14 cellular contexts compared by ENCODE assay signal in the genomic region with DNA sequence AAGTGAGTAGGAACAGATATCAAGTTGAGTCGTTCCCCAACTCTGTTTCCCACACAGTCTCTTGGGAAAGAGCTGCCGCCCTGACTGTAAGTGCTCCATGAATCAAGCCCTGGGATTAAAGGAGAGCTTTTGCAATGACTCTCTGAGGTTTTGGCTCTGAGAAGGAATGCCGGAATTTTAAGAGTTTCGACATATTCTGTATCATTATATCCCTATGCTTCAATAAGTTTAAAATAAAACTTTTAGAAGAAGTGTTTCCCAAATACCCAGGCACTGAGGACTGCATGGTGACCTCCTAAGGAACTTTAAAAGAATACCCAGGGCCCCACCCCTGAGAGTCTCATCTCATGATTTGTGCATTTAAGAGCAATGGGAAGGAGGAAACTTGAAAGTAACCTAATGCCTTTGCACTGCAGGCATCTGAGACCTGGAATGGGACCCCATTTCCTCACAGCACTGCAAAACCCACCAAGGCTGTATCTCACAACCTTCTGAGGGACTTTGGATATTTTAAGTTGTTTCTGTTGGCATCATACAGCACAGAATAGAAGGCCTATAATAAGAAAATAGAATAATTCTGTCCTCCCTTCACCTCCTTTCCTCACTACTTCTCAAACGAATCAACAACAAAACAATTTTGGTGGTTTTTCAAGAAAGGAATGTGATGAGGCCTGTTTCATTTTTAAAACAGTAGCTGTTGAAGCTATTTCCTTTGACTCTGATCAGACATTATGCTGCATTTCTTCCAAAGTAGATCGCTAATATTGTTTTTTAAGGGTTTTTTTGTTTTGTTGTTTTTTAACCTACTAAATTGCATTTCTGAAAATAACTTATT.
DNase-seq lines count a peak whose midpoint lies in the region; ATAC-seq, FAIRE-seq and TF ChIP-seq lines count a peak whose summit lies in the region.
"Had no signal": no experiment of that assay in that cellular context is flagged by ENCODE, and none has a peak within 500 bp of the region (broad histone marks: within the 10 kb centered on the region; RNA-seq: fewer than 3 reads in every experiment).

No MANE protein-coding gene starts in this region.

- H2AK5ac ChIP-seq in trophoblast cell (ENCODE audit: low read length), result no peak overlapping the region

- DNase-seq in AG10803 (ENCODE audit: low read depth) (peak; percentile 96), foreskin fibroblast (peak; percentile 87 to 93), trophoblast cell (no peak), NCI-H2196 treated with DMSO at 0.1 percent for 48 hours (lab: John Stamatoyannopoulos, UW; ENCODE audit: unreplicated experiment) (no peak)
- no peak for DNase-seq in activated CD4-positive, alpha-beta T cell treated with anti-CD3 and anti-CD28 coated beads, Interleukin-2, amount 10 ng/mL, durations not matched to agents 7 days and 5 days
- DNase-seq in activated naive CD4-positive, alpha-beta T cell treated with anti-CD3 and anti-CD28 coated beads, Interleukin-2, amount 50 U/mL, for 72 hours (ENCODE audit: low spot score in 2 of 2), result no peak
- DNase-seq: cerebellar nuclear complex, Karpas-422, NCI-H69 had no signal

- no peaks in the 10 kb centered on the region for H3K27me3 ChIP-seq in trophoblast cell (ENCODE audit: insufficient read depth, low read length)
- H3K27me3 ChIP-seq: neural progenitor cell had no signal

- H3K18ac ChIP-seq in trophoblast cell (ENCODE audit: low read length), result no peak overlapping the region

- no peaks in the 10 kb centered on the region for H3K9me3 Mint-ChIP-seq in activated CD4-positive, alpha-beta T cell treated with anti-CD3 and anti-CD28 coated beads, Interleukin-2, amount 10 ng/mL, durations not matched to agents 7 days and 5 days
- H3K9me3 Mint-ChIP-seq in activated naive CD4-positive, alpha-beta T cell treated with anti-CD3 and anti-CD28 coated beads, Interleukin-2, amount 50 U/mL, for 72 hours, result peaks cover 0 to 5% of the 10 kb centered on the region in 2 donors
- H3K9me3 Mint-ChIP-seq: neural progenitor cell had no signal

- peaks cover 2% of the 10 kb centered on the region for H3K79me1 ChIP-seq in trophoblast cell (ENCODE audit: low read length)

- H3K4me3 ChIP-seq in AG10803 (ENCODE audit: low read length) (no peak overlapping the region), foreskin fibroblast (ENCODE audit: low read depth in 1 of 2, low read length in 2 of 2) (no peak overlapping the region), trophoblast cell (ENCODE audit: low read depth, low read length) (no peak overlapping the region)
- H3K4me3 ChIP-seq: GM12878, neural progenitor cell had no signal

- no peak overlapping the region for H3K9ac ChIP-seq in trophoblast cell (ENCODE audit: low read length)
- H3K9ac ChIP-seq: neural progenitor cell had no signal

- H3K4me3 Mint-ChIP-seq in activated CD4-positive, alpha-beta T cell treated with anti-CD3 and anti-CD28 coated beads, Interleukin-2, amount 10 ng/mL, durations not matched to agents 7 days and 5 days, result no peak overlapping the region
- H3K4me3 Mint-ChIP-seq: CD14-positive monocyte, neural progenitor cell had no signal

- no peak overlapping the region for H3K23ac ChIP-seq in trophoblast cell (ENCODE audit: low read length)

- no peaks in the 10 kb centered on the region for H3K4me1 Mint-ChIP-seq in activated CD4-positive, alpha-beta T cell treated with anti-CD3 and anti-CD28 coated beads, Interleukin-2, amount 10 ng/mL, durations not matched to agents 7 days and 5 days
- H3K4me1 Mint-ChIP-seq: CD14-positive monocyte, neural progenitor cell had no signal

- FAIRE-seq in TTC549 (lab: Jason Lieb, UNC), result peak; percentile 99
- FAIRE-seq: GM12878 had no signal

- H3K27me3 Mint-ChIP-seq in activated CD4-positive, alpha-beta T cell treated with anti-CD3 and anti-CD28 coated beads, Interleukin-2, amount 10 ng/mL, durations not matched to agents 7 days and 5 days, result no peaks in the 10 kb centered on the region

- H3K4me1 ChIP-seq in trophoblast cell (ENCODE audit: control insufficient read depth in 1 of 2, insufficient read depth in 2 of 2, low read length in 2 of 2), result peaks cover 2% of the 10 kb centered on the region in 2 experiments
- H3K4me1 ChIP-seq: neural progenitor cell had no signal

- H3K9me3 ChIP-seq in trophoblast cell (ENCODE audit: insufficient read depth, low read depth, low read length), result no peaks in the 10 kb centered on the region

- no peak overlapping the region for H3K4ac ChIP-seq in trophoblast cell (ENCODE audit: low read depth, low read length)

- no peak overlapping the region for H3K27ac Mint-ChIP-seq in activated CD4-positive, alpha-beta T cell treated with anti-CD3 and anti-CD28 coated beads, Interleukin-2, amount 10 ng/mL, durations not matched to agents 7 days and 5 days
- H3K27ac Mint-ChIP-seq in activated naive CD4-positive, alpha-beta T cell treated with anti-CD3 and anti-CD28 coated beads, Interleukin-2, amount 50 U/mL, for 72 hours, result no peak overlapping the region
- H3K27ac Mint-ChIP-seq: CD14-positive monocyte, neural progenitor cell had no signal

- no peaks in the 10 kb centered on the region for H3K36me3 Mint-ChIP-seq in activated CD4-positive, alpha-beta T cell treated with anti-CD3 and anti-CD28 coated beads, Interleukin-2, amount 10 ng/mL, durations not matched to agents 7 days and 5 days (ENCODE audit: low read depth)
- H3K36me3 Mint-ChIP-seq in activated naive CD4-positive, alpha-beta T cell treated with anti-CD3 and anti-CD28 coated beads, Interleukin-2, amount 50 U/mL, for 72 hours, result no peaks in the 10 kb centered on the region
- H3K36me3 Mint-ChIP-seq: CD14-positive monocyte, neural progenitor cell had no signal

- POLR2A ChIA-PET in activated CD4-positive, alpha-beta T cell treated with anti-CD3 and anti-CD28 coated beads, Interleukin-2, amount 10 ng/mL, durations not matched to agents 7 days and 5 days (lab: Charles Lee), result no interaction called here

- H3K79me2 ChIP-seq in trophoblast cell (ENCODE audit: control insufficient read depth, insufficient read depth, low read length, poor library complexity), result no peaks in the 10 kb centered on the region

- H3K4me2 ChIP-seq in trophoblast cell (ENCODE audit: low read length), result no peak overlapping the region
- H3K4me2 ChIP-seq: neural progenitor cell had no signal

- H2BK120ac ChIP-seq in trophoblast cell (ENCODE audit: insufficient read depth, low read length, poor library complexity), result no peak overlapping the region

- H3K14ac ChIP-seq in trophoblast cell (ENCODE audit: low read length), result no peak overlapping the region

- no peak overlapping the region for H4K91ac ChIP-seq in trophoblast cell (ENCODE audit: low read depth, low read length)

- peak overlapping the region; percentile 5 for H2BK12ac ChIP-seq in trophoblast cell (ENCODE audit: low read length)

- no peak overlapping the region for H4K8ac ChIP-seq in trophoblast cell (ENCODE audit: low read depth, low read length)

- no peak overlapping the region for H4K12ac ChIP-seq in trophoblast cell (ENCODE audit: low read depth, low read length)

- no CpG with 5 or more reads among the region's 6 CpGs for WGBS in trophoblast cell (ENCODE audit: extremely low coverage, insufficient coverage, insufficient read length)

- TF ChIP-seq CTCF in AG10803 (conservative IDR thresholded peaks at IDR 0.05; ENCODE audit: low read length) (no peak), foreskin fibroblast (IDR thresholded peaks at IDR 0.05; ENCODE audit: low read depth, low read length) (no peak)

- no peak for ATAC-seq in HG02884 (IDR thresholded peaks at IDR 0.05; ENCODE audit: unreplicated experiment)
- ATAC-seq in activated naive CD4-positive, alpha-beta T cell treated with anti-CD3 and anti-CD28 coated beads, Interleukin-2, amount 50 U/mL, for 72 hours, result no peak
- ATAC-seq: GM12878 had no signal

- peak overlapping the region; percentile 63 for H2BK5ac ChIP-seq in trophoblast cell (ENCODE audit: low read depth, low read length, poor library complexity)

- H3K27ac ChIP-seq in trophoblast cell (ENCODE audit: low read depth, low read length), result no peak overlapping the region
- H3K27ac ChIP-seq: neural progenitor cell had no signal

- H3K36me3 ChIP-seq in trophoblast cell (ENCODE audit: control insufficient read depth in 1 of 2, insufficient read depth in 2 of 2, low read length in 2 of 2), result no peaks in the 10 kb centered on the region
- H3K36me3 ChIP-seq: neural progenitor cell had no signal

- no peak overlapping the region for H2AFZ ChIP-seq in trophoblast cell (ENCODE audit: insufficient read depth, low read length, poor library complexity)
- H2AFZ ChIP-seq: neural progenitor cell had no signal

- CTCF ChIA-PET in activated CD4-positive, alpha-beta T cell treated with anti-CD3 and anti-CD28 coated beads, Interleukin-2, amount 10 ng/mL, durations not matched to agents 7 days and 5 days (lab: Charles Lee), result no interaction called here

Comparison
In these comparisons a context has a peak if more than half of its experiments do, and no peak if none do; other contexts are left out.
1. DNase-seq: peak in AG10803 (single experiment) and foreskin fibroblast (2 of 2); none in trophoblast cell (0 of 2), activated CD4-positive, alpha-beta T cell treated with anti-CD3 and anti-CD28 coated beads, Interleukin-2, amount 10 ng/mL, durations not matched to agents 7 days and 5 days (single experiment), activated naive CD4-positive, alpha-beta T cell treated with anti-CD3 and anti-CD28 coated beads, Interleukin-2, amount 50 U/mL, for 72 hours (0 of 2) and NCI-H2196 treated with DMSO at 0.1 percent for 48 hours (single experiment).